ENCODE assay signal across 8 cellular contexts in the genomic region with DNA sequence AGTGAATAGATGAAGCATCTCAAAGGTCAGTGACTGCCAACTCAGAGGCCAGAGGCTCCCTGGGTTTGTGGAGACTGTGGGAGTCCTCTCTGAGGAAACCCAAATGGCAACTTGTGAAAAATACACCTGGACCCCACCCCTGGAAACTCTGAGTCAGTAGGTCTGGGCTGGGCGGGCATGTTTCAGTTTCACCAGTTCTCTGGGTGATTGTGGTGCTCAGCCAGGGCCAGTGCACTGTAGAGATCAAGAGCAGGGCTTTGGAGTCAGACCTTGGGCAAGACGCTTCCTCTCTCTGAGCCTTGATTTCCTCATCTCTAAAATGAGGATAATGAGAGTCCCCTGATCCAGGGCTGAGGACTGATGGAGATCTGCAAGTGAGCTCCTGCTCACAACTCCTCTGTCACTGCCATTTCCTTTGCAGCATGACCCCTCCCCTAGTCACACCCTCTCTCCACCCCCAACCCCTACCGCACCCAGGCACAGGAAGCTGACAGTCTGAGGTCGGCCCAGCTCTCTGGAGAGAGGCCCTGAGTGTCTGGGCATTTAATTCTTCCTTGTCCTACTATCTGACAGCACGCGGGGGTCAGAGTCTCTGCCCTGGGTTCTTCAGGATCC. TPM values are rescaled to one million over a fixed set of nuclear protein-coding genes. Genes with fewer than 3 reads are reported as not detected.
A peak's percentile ranks its signal among the peaks of the same experiment; 100 is the strongest.
DNase-seq lines count a peak whose midpoint lies in the region; ATAC-seq and TF ChIP-seq lines count a peak whose summit lies in the region.

No MANE protein-coding gene starts in this region.

- H3K9me3 ChIP-seq in esophagus muscularis mucosa: no peaks in the 10 kb centered on the region

- DNase-seq in ELR (ENCODE audit: low read depth): peak; percentile 38
- DNase-seq in Jurkat, Clone E6-1 (ENCODE audit: low read depth, low spot score): peak; percentile 80
- peak; percentile 81 for DNase-seq in activated CD4-positive, alpha-beta T cell treated with anti-CD3 and anti-CD28 coated beads for 1 hour
- DNase-seq in effector CD8-positive, alpha-beta T cell (lab: John Stamatoyannopoulos, UW): peak; percentile 69
- DNase-seq in nephron progenitor cell: peak; percentile 46
- no peak for DNase-seq in type B pancreatic cell (ENCODE audit: extremely low spot score, unreplicated experiment)
- DNase-seq in esophagus muscularis mucosa (ENCODE audit: extremely low spot score): no peak

- peaks cover 9% of the 10 kb centered on the region for H3K27me3 Mint-ChIP-seq in nephron progenitor cell (ENCODE audit: low read depth, poor library complexity)
- no peaks in the 10 kb centered on the region for H3K27me3 Mint-ChIP-seq in type B pancreatic cell

- H3K4me3 Mint-ChIP-seq in nephron progenitor cell: peak overlapping the region; percentile 35
- H3K4me3 Mint-ChIP-seq in type B pancreatic cell: peak overlapping the region; percentile 40

- H3K9me3 Mint-ChIP-seq in nephron progenitor cell (no peaks in the 10 kb centered on the region), type B pancreatic cell (no peaks in the 10 kb centered on the region)

- no peaks in the 10 kb centered on the region for H3K36me3 ChIP-seq in esophagus muscularis mucosa

- intact Hi-C loops in esophagus muscularis mucosa (cut with DNase I): no loop called here

- H3K27ac ChIP-seq in esophagus muscularis mucosa (replicated peaks in 1 of 4): no peak overlapping the region

- WGBS in esophagus muscularis mucosa: 73% methylated on average over 2 of the region's 6 CpGs

- no peak for TF ChIP-seq POLR2A in esophagus muscularis mucosa (IDR thresholded peaks at IDR 0.05; ENCODE audit: low read depth)

- H3K4me3 ChIP-seq in Jurkat, Clone E6-1 (ENCODE audit: low read length): peak overlapping the region; percentile 38
- H3K4me3 ChIP-seq in esophagus muscularis mucosa: no peak overlapping the region

- TF ChIP-seq CTCF in nephron progenitor cell (IDR thresholded peaks at IDR 0.05) (no peak), type B pancreatic cell (conservative IDR thresholded peaks at IDR 0.05) (no peak), esophagus muscularis mucosa (IDR thresholded peaks at IDR 0.05) (no peak)

- H3K4me1 ChIP-seq in esophagus muscularis mucosa: peaks cover 4 to 13% (median 6%) of the 10 kb centered on the region in 4 donors

- H3K27me3 ChIP-seq in esophagus muscularis mucosa: no peaks in the 10 kb centered on the region

- peaks cover 33% of the 10 kb centered on the region for H3K4me1 Mint-ChIP-seq in nephron progenitor cell
- peaks cover 24% of the 10 kb centered on the region for H3K4me1 Mint-ChIP-seq in type B pancreatic cell (ENCODE audit: unreplicated experiment)

- peak; percentile 78 for ATAC-seq in GM21528 (IDR thresholded peaks at IDR 0.05; ENCODE audit: low FRiP score, unreplicated experiment)

- no peak for TF ChIP-seq EP300 in esophagus muscularis mucosa (IDR thresholded peaks at IDR 0.05)

- H3K27ac Mint-ChIP-seq in nephron progenitor cell (peak overlapping the region; percentile 62), type B pancreatic cell (peak overlapping the region; percentile 86)

- H3K36me3 Mint-ChIP-seq in nephron progenitor cell (ENCODE audit: low read depth) (no peaks in the 10 kb centered on the region), type B pancreatic cell (peaks cover 8% of the 10 kb centered on the region)

RNA-seq across cellular contexts. Expression of a gene that starts 5.1 kb away (rescaled TPM):
- polyA plus RNA-seq in Jurkat, Clone E6-1 (2012; ENCODE audit: insufficient read depth, insufficient read length): 104 TPM
- total RNA-seq in type B pancreatic cell (ENCODE audit: low replicate concordance): 6.2 and 12.1 TPM in 2 replicates
- total RNA-seq in esophagus muscularis mucosa: 1 to 10 TPM; 2.5 to 4.7 (median 3.6) TPM

RNA-seq across cellular contexts. Expression of a gene that starts 39.6 kb away (rescaled TPM):
- 8.4 TPM for polyA plus RNA-seq in Jurkat, Clone E6-1 (2012; ENCODE audit: insufficient read depth, insufficient read length)
- total RNA-seq in type B pancreatic cell (ENCODE audit: low replicate concordance) (21.9 and 27.1 TPM in 2 replicates), esophagus muscularis mucosa (10 to 100 TPM; 10.8 to 22.4 (median 16.0) TPM)

RNA-seq across cellular contexts. Expression of a gene that starts 43.2 kb away (rescaled TPM):
- 53.9 TPM for polyA plus RNA-seq in Jurkat, Clone E6-1 (2012; ENCODE audit: insufficient read depth, insufficient read length)
- total RNA-seq in type B pancreatic cell (ENCODE audit: low replicate concordance) (25.3 and 37.3 TPM in 2 replicates), esophagus muscularis mucosa (10 to 100 TPM; 33.2 to 47.0 (median 36.2) TPM)

Comparison
In these comparisons a context has a peak if more than half of its experiments do, and no peak if none do; other contexts are left out.
1. DNase-seq: peak in ELR (single experiment), Jurkat, Clone E6-1 (single experiment), activated CD4-positive, alpha-beta T cell treated with anti-CD3 and anti-CD28 coated beads for 1 hour (single experiment), effector CD8-positive, alpha-beta T cell (single experiment) and nephron progenitor cell (single experiment); none in type B pancreatic cell (single experiment) and esophagus muscularis mucosa (single experiment).